ENCODE assay signal across 8 cellular contexts in the genomic region with DNA sequence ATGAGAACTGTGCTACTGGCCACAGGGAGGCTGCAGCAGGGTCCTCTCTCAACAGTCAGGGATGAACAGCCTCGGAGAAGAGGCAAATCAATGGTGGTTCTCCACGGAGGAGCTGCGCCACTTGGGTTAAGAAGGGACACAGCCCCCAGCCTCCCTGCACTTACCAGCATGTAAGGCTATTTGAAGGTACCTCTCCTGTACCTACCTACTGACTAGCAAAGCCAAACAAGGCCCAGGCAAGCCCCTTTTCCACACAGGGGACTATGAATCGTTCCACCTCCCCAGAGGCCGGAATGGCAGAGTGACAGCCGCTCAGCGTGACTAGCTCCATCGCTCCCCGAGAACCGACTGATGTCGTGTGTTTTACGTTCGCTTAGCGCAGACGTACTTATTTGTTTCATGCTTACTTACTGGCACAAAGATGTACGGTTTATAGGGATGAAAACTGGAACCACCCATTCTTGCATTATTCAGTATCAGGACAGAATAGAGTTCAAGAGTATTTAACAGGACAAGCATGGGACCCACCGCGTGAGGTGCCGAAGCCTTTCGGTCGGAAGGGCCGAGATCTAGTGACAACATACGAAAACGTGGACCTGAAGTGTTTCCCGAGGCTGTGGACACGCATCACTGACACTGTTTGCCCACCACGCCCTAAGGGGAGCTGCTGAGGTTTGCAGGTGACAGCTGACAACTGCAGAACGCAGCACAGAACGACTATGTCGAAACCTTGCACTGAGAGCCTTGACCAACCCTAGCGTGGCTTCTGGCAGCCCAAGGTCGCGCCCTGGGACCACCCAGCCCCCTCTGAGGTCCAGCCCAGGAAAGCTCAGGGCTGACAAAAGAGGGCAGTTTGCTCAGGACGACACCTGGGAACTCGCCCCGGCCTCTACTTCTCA. TPM values are rescaled to one million over a fixed set of nuclear protein-coding genes. Genes with fewer than 3 reads are reported as not detected.
DNase-seq lines count a peak whose midpoint lies in the region; ATAC-seq, FAIRE-seq and TF ChIP-seq lines count a peak whose summit lies in the region.

No MANE protein-coding gene starts in this region.

- no peaks in the 10 kb centered on the region; a peak in 1 of 5 replicates for H3K27me3 ChIP-seq in HepG2 (ENCODE audit: control insufficient read depth in 1 of 2, insufficient read depth in 2 of 2, low read length in 2 of 2)

- peak overlapping the region; percentile 80 to 95 (median 90) for H3K4me3 ChIP-seq in HepG2 (replicated peaks in 1 of 3; ENCODE audit: insufficient read depth in 1 of 3, low read depth in 2 of 3, low read length in 3 of 3)

- ATAC-seq in activated CD8-positive, alpha-beta memory T cell treated with anti-CD3 and anti-CD28 coated beads, Interleukin-2, amount 10 ng/mL, durations not matched to agents 7 days and 5 days = no peak
- no peak for ATAC-seq in activated naive CD8-positive, alpha-beta T cell treated with anti-CD3 and anti-CD28 coated beads, Interleukin-2, amount 50 U/mL, for 24 hours
- ATAC-seq in HepG2 = no peak
- no peak for ATAC-seq in HG03432 (IDR thresholded peaks at IDR 0.05; ENCODE audit: unreplicated experiment)

- peaks cover 8% of the 10 kb centered on the region; the same call in 1 of the 2 replicates for H4K20me1 ChIP-seq in HepG2 (ENCODE audit: insufficient read depth, low read length)

- no peak for TF ChIP-seq RAD21 in HepG2 (CRISPR knock-in tag; IDR thresholded peaks at IDR 0.05)

- TF ChIP-seq POLR2A in HepG2 (IDR thresholded peaks at IDR 0.05; ENCODE audit: insufficient read depth in 1 of 2, low read depth in 2 of 2, low read length in 2 of 2) = no peak

- 49% methylated on average over 26 of the region's 36 CpGs for WGBS in HepG2 (ENCODE audit: low lambda C conversion rate)

- intact Hi-C loops in HepG2 (cut with micrococcal nuclease; ENCODE audit: unreplicated experiment) = no loop called here

- H3K9ac ChIP-seq in HepG2 (ENCODE audit: insufficient read depth, low read depth, low read length) = peak overlapping the region; percentile 98

- in situ Hi-C loops in HepG2 (cut with HindIII; ENCODE audit: extremely low pct_ligation_motif_present, low pct_unique_long_range_greater_than_20kb) = no loop called here

- peak overlapping the region; percentile 32 for H3K27ac Mint-ChIP-seq in activated CD8-positive, alpha-beta memory T cell treated with anti-CD3 and anti-CD28 coated beads, Interleukin-2, amount 10 ng/mL, durations not matched to agents 7 days and 5 days
- H3K27ac Mint-ChIP-seq in activated naive CD8-positive, alpha-beta T cell treated with anti-CD3 and anti-CD28 coated beads, Interleukin-2, amount 50 U/mL, for 24 hours = peak overlapping the region; percentile 59
- H3K27ac Mint-ChIP-seq in type B pancreatic cell = peak overlapping the region; percentile 36

- H3K27me3 Mint-ChIP-seq in activated CD8-positive, alpha-beta memory T cell treated with anti-CD3 and anti-CD28 coated beads, Interleukin-2, amount 10 ng/mL, durations not matched to agents 7 days and 5 days = no peaks in the 10 kb centered on the region
- no peaks in the 10 kb centered on the region for H3K27me3 Mint-ChIP-seq in activated naive CD8-positive, alpha-beta T cell treated with anti-CD3 and anti-CD28 coated beads, Interleukin-2, amount 50 U/mL, for 24 hours
- H3K27me3 Mint-ChIP-seq in type B pancreatic cell = no peaks in the 10 kb centered on the region

- peak; percentile 63 for FAIRE-seq in HepG2 (lab: Jason Lieb, UNC)

- H3K36me3 Mint-ChIP-seq in activated CD8-positive, alpha-beta memory T cell treated with anti-CD3 and anti-CD28 coated beads, Interleukin-2, amount 10 ng/mL, durations not matched to agents 7 days and 5 days = peaks cover 4% of the 10 kb centered on the region
- H3K36me3 Mint-ChIP-seq in activated naive CD8-positive, alpha-beta T cell treated with anti-CD3 and anti-CD28 coated beads, Interleukin-2, amount 50 U/mL, for 24 hours (ENCODE audit: low read depth) = peaks cover 14% of the 10 kb centered on the region
- no peaks in the 10 kb centered on the region for H3K36me3 Mint-ChIP-seq in type B pancreatic cell

- peak overlapping the region; percentile 91 for H3K4me2 ChIP-seq in HepG2 (ENCODE audit: low read depth, low read length)

- no peak overlapping the region for H2AFZ ChIP-seq in HepG2 (ENCODE audit: low read length)

- H3K4me1 ChIP-seq in HepG2 (ENCODE audit: insufficient read depth, low read length) = peaks cover 27% of the 10 kb centered on the region

- POLR2A ChIA-PET in HepG2 (lab: Yijun Ruan, JAX) = interaction anchor here (0.8 to 3.8 kb wide), 8 partner anchors 8 to 428 kb away, joined by 3 to 61 read pairs (median 6); partner anchors contain the start of gene CEP131

- peaks cover 9 to 10% of the 10 kb centered on the region in 2 experiments; a peak in 3 of 5 replicates for H3K36me3 ChIP-seq in HepG2 (replicated peaks in 1 of 2; ENCODE audit: control insufficient read depth in 1 of 2, insufficient read depth in 2 of 2, low read length in 2 of 2)

- H3K9me3 Mint-ChIP-seq in activated CD8-positive, alpha-beta memory T cell treated with anti-CD3 and anti-CD28 coated beads, Interleukin-2, amount 10 ng/mL, durations not matched to agents 7 days and 5 days (ENCODE audit: low read depth) = no peaks in the 10 kb centered on the region
- no peaks in the 10 kb centered on the region for H3K9me3 Mint-ChIP-seq in activated naive CD8-positive, alpha-beta T cell treated with anti-CD3 and anti-CD28 coated beads, Interleukin-2, amount 50 U/mL, for 24 hours
- H3K9me3 Mint-ChIP-seq in type B pancreatic cell = no peaks in the 10 kb centered on the region

- H3K4me1 Mint-ChIP-seq in activated CD8-positive, alpha-beta memory T cell treated with anti-CD3 and anti-CD28 coated beads, Interleukin-2, amount 10 ng/mL, durations not matched to agents 7 days and 5 days = peaks cover 35% of the 10 kb centered on the region
- peaks cover 34% of the 10 kb centered on the region for H3K4me1 Mint-ChIP-seq in activated naive CD8-positive, alpha-beta T cell treated with anti-CD3 and anti-CD28 coated beads, Interleukin-2, amount 50 U/mL, for 24 hours
- H3K4me1 Mint-ChIP-seq in type B pancreatic cell (ENCODE audit: unreplicated experiment) = peaks cover 19% of the 10 kb centered on the region

- TSS peak; percentile 60 for BruUV-seq in HepG2 (replicated peaks; lab: Mats Ljungman, UMichigan)

- peak overlapping the region; percentile 76 for H3K4me3 Mint-ChIP-seq in activated CD8-positive, alpha-beta memory T cell treated with anti-CD3 and anti-CD28 coated beads, Interleukin-2, amount 10 ng/mL, durations not matched to agents 7 days and 5 days
- H3K4me3 Mint-ChIP-seq in activated naive CD8-positive, alpha-beta T cell treated with anti-CD3 and anti-CD28 coated beads, Interleukin-2, amount 50 U/mL, for 24 hours = peak overlapping the region; percentile 82
- H3K4me3 Mint-ChIP-seq in type B pancreatic cell = peak overlapping the region; percentile 97

- no peak for DNase-seq in activated CD8-positive, alpha-beta memory T cell treated with anti-CD3 and anti-CD28 coated beads, Interleukin-2, amount 10 ng/mL, durations not matched to agents 7 days and 5 days
- no peak for DNase-seq in activated CD8-positive, alpha-beta memory T cell treated with anti-CD3 and anti-CD28 coated beads, Interleukin-2, amount 50 U/mL, for 48 hours
- no peak for DNase-seq in activated naive CD8-positive, alpha-beta T cell treated with anti-CD3 and anti-CD28 coated beads, Interleukin-2, amount 50 U/mL, for 24 hours
- DNase-seq in HepG2 (ENCODE audit: low spot score) (no peak), type B pancreatic cell (ENCODE audit: extremely low spot score, unreplicated experiment) (no peak), HT-29 (ENCODE audit: low spot score) (no peak)
- no peak for DNase-seq in effector CD8-positive, alpha-beta T cell (lab: John Stamatoyannopoulos, UW)

- H3K79me2 ChIP-seq in HepG2 (ENCODE audit: insufficient read depth, low read length) = peaks cover 40% of the 10 kb centered on the region

- CTCF ChIA-PET in activated CD8-positive, alpha-beta memory T cell treated with anti-CD3 and anti-CD28 coated beads, Interleukin-2, amount 10 ng/mL, durations not matched to agents 7 days and 5 days (lab: Charles Lee) = interaction anchor here (1.0 to 1.7 kb wide), 9 partner anchors 9 to 811 kb away, joined by 3 to 8 read pairs (median 5); partner anchors contain the start of gene CEP131
- CTCF ChIA-PET in HepG2 (lab: Yijun Ruan, JAX; ENCODE audit: low intra/inter-chr PET ratio, low total read pairs) = no interaction called here

- H3K9me3 ChIP-seq in HepG2 (ENCODE audit: low read length) = no peaks in the 10 kb centered on the region

- TF ChIP-seq EP300 in HepG2 (IDR thresholded peaks at IDR 0.05; ENCODE audit: low read depth in 2 of 2, low read length in 2 of 2) (no peak), HepG2 (CRISPR knock-in tag; IDR thresholded peaks at IDR 0.05; ENCODE audit: borderline replicate concordance) (no peak)

- TF ChIP-seq CTCF in HepG2 (CRISPR knock-in tag; IDR thresholded peaks at IDR 0.05) = no peak
- no peak for TF ChIP-seq CTCF in type B pancreatic cell (conservative IDR thresholded peaks at IDR 0.05)

- H3K27ac ChIP-seq in HepG2 (ENCODE audit: extremely low read length, insufficient read depth, low read length) = peak overlapping the region; percentile 48

RNA-seq across cellular contexts. Expression of gene TEPSIN, which starts 1.0 kb away (rescaled TPM):
- 10 to 100 TPM; 53.6 to 56.3 TPM for total RNA-seq in activated CD8-positive, alpha-beta memory T cell treated with anti-CD3 and anti-CD28 coated beads, Interleukin-2, amount 10 ng/mL, durations not matched to agents 7 days and 5 days
- total RNA-seq in HepG2 (2016; rRNA removed; fragmentation: Illumina TruSeq; extraction: Trizol) (8.5 and 18.8 TPM in 2 replicates), type B pancreatic cell (ENCODE audit: low replicate concordance) (45.7 and 50.1 TPM in 2 replicates)
- 5.0 and 7.5 TPM in 2 replicates for total RNA-seq in HepG2 (2016; cell fraction: cytosol; rRNA removed; fragmentation: Illumina TruSeq; extraction: Trizol; ENCODE audit: low read depth)
- total RNA-seq in HepG2 (2016; cell fraction: insoluble cytoplasmic fraction; rRNA removed; fragmentation: Illumina TruSeq; extraction: Trizol) = 7.1 and 20.3 TPM in 2 replicates
- 7.0 and 8.1 TPM in 2 replicates for total RNA-seq in HepG2 (2016; cell fraction: membrane; rRNA removed; fragmentation: Illumina TruSeq; extraction: Trizol)
- 24.5 and 27.8 TPM in 2 replicates for total RNA-seq in HepG2 (2016; cell fraction: nucleus; rRNA removed; fragmentation: Illumina TruSeq; extraction: Trizol)
- polyA plus RNA-seq in HepG2 (2011; rRNA removed) = 16.1 and 19.7 TPM in 2 replicates
- polyA plus RNA-seq in HepG2 (2011; cell fraction: cytosol; rRNA removed) = 4.0 and 8.2 TPM in 2 replicates
- polyA plus RNA-seq in HepG2 (2011; cell fraction: nucleus; rRNA removed) = 328 and 418 TPM in 2 replicates
- polyA plus RNA-seq in HepG2 (2012) = 9.5 and 16.4 TPM in 2 replicates
- polyA plus RNA-seq in HepG2 (2016; cell fraction: cytosol; fragmentation: Illumina TruSeq; extraction: Trizol; ENCODE audit: low read depth) = 2.4 and 2.5 TPM in 2 replicates
- 6.3 and 9.9 TPM in 2 replicates for polyA plus RNA-seq in HepG2 (2016; cell fraction: insoluble cytoplasmic fraction; fragmentation: Illumina TruSeq; extraction: Trizol; ENCODE audit: low read depth)
- polyA plus RNA-seq in HepG2 (2016; cell fraction: membrane; fragmentation: Illumina TruSeq; extraction: Trizol; ENCODE audit: low read depth) = 4.3 and 6.0 TPM in 2 replicates
- polyA plus RNA-seq in HepG2 (2016; cell fraction: nucleus; fragmentation: Illumina TruSeq; extraction: Trizol; ENCODE audit: insufficient read depth, low read depth) = 90.2 and 98.6 TPM in 2 replicates
- polyA minus RNA-seq in HepG2 (2011; rRNA and poly(A)+ RNA removed; ENCODE audit: low replicate concordance) = 14.1 and 21.0 TPM in 2 replicates
- 3.4 and 3.7 TPM in 2 replicates for polyA minus RNA-seq in HepG2 (2011; cell fraction: cytosol; rRNA and poly(A)+ RNA removed)
- polyA minus RNA-seq in HepG2 (2011; cell fraction: nucleus; rRNA and poly(A)+ RNA removed) = 39.0 and 47.9 TPM in 2 replicates
- total RNA-seq in HT-29 (2014; rRNA removed; shearing (Covaris generic)) = 39.4 and 46.2 TPM in 2 replicates

RNA-seq across cellular contexts. Expression of gene NDUFAF8, which starts 1.3 kb away (rescaled TPM):
- 10 to 100 TPM; 41.6 to 53.7 TPM for total RNA-seq in activated CD8-positive, alpha-beta memory T cell treated with anti-CD3 and anti-CD28 coated beads, Interleukin-2, amount 10 ng/mL, durations not matched to agents 7 days and 5 days
- total RNA-seq in HepG2 (2016; rRNA removed; fragmentation: Illumina TruSeq; extraction: Trizol) = 213 and 233 TPM in 2 replicates
- 565 and 636 TPM in 2 replicates for total RNA-seq in HepG2 (2016; cell fraction: cytosol; rRNA removed; fragmentation: Illumina TruSeq; extraction: Trizol; ENCODE audit: low read depth)
- total RNA-seq in HepG2 (2016; cell fraction: insoluble cytoplasmic fraction; rRNA removed; fragmentation: Illumina TruSeq; extraction: Trizol) = 209 and 214 TPM in 2 replicates
- 441 and 487 TPM in 2 replicates for total RNA-seq in HepG2 (2016; cell fraction: membrane; rRNA removed; fragmentation: Illumina TruSeq; extraction: Trizol)
- total RNA-seq in HepG2 (2016; cell fraction: nucleus; rRNA removed; fragmentation: Illumina TruSeq; extraction: Trizol) = 99.9 and 114 TPM in 2 replicates
- 62.4 and 75.6 TPM in 2 replicates for polyA plus RNA-seq in HepG2 (2011; rRNA removed)
- polyA plus RNA-seq in HepG2 (2011; cell fraction: cytosol; rRNA removed) = 52.0 and 67.0 TPM in 2 replicates
- 67.0 and 99.7 TPM in 2 replicates for polyA plus RNA-seq in HepG2 (2011; cell fraction: nucleus; rRNA removed)
- 74.7 and 106 TPM in 2 replicates for polyA plus RNA-seq in HepG2 (2012)
- 562 and 639 TPM in 2 replicates for polyA plus RNA-seq in HepG2 (2016; cell fraction: cytosol; fragmentation: Illumina TruSeq; extraction: Trizol; ENCODE audit: low read depth)
- 170 and 188 TPM in 2 replicates for polyA plus RNA-seq in HepG2 (2016; cell fraction: insoluble cytoplasmic fraction; fragmentation: Illumina TruSeq; extraction: Trizol; ENCODE audit: low read depth)
- 357 and 397 TPM in 2 replicates for polyA plus RNA-seq in HepG2 (2016; cell fraction: membrane; fragmentation: Illumina TruSeq; extraction: Trizol; ENCODE audit: low read depth)
- polyA plus RNA-seq in HepG2 (2016; cell fraction: nucleus; fragmentation: Illumina TruSeq; extraction: Trizol; ENCODE audit: insufficient read depth, low read depth) = 180 and 208 TPM in 2 replicates
- 13.6 and 21.7 TPM in 2 replicates for polyA minus RNA-seq in HepG2 (2011; rRNA and poly(A)+ RNA removed; ENCODE audit: low replicate concordance)
- 4.9 and 8.2 TPM in 2 replicates for polyA minus RNA-seq in HepG2 (2011; cell fraction: cytosol; rRNA and poly(A)+ RNA removed)
- polyA minus RNA-seq in HepG2 (2011; cell fraction: nucleus; rRNA and poly(A)+ RNA removed) = 26.2 and 31.2 TPM in 2 replicates
- 56.9 and 82.3 TPM in 2 replicates for total RNA-seq in type B pancreatic cell (ENCODE audit: low replicate concordance)
- total RNA-seq in HT-29 (2014; rRNA removed; shearing (Covaris generic)) = 87.4 and 96.5 TPM in 2 replicates

RNA-seq across cellular contexts. Expression of gene CEP131, which starts 15.1 kb away (rescaled TPM):
- total RNA-seq in activated CD8-positive, alpha-beta memory T cell treated with anti-CD3 and anti-CD28 coated beads, Interleukin-2, amount 10 ng/mL, durations not matched to agents 7 days and 5 days = 10 to 100 TPM; 13.6 to 20.6 TPM
- total RNA-seq in HepG2 (2016; rRNA removed; fragmentation: Illumina TruSeq; extraction: Trizol) = 11.1 and 16.8 TPM in 2 replicates
- 2.2 and 3.5 TPM in 2 replicates for total RNA-seq in HepG2 (2016; cell fraction: cytosol; rRNA removed; fragmentation: Illumina TruSeq; extraction: Trizol; ENCODE audit: low read depth)
- total RNA-seq in HepG2 (2016; cell fraction: insoluble cytoplasmic fraction; rRNA removed; fragmentation: Illumina TruSeq; extraction: Trizol) = 8.4 and 18.4 TPM in 2 replicates
- 5.8 and 6.2 TPM in 2 replicates for total RNA-seq in HepG2 (2016; cell fraction: membrane; rRNA removed; fragmentation: Illumina TruSeq; extraction: Trizol)
- 10.7 and 12.3 TPM in 2 replicates for total RNA-seq in HepG2 (2016; cell fraction: nucleus; rRNA removed; fragmentation: Illumina TruSeq; extraction: Trizol)
- 5.0 and 5.6 TPM in 2 replicates for polyA plus RNA-seq in HepG2 (2011; rRNA removed)
- polyA plus RNA-seq in HepG2 (2011; cell fraction: cytosol; rRNA removed) = 3.0 and 5.8 TPM in 2 replicates
- 31.7 and 46.2 TPM in 2 replicates for polyA plus RNA-seq in HepG2 (2011; cell fraction: nucleus; rRNA removed)
- polyA plus RNA-seq in HepG2 (2012) = 6.3 and 6.8 TPM in 2 replicates
- 2.7 and 3.3 TPM in 2 replicates for polyA plus RNA-seq in HepG2 (2016; cell fraction: cytosol; fragmentation: Illumina TruSeq; extraction: Trizol; ENCODE audit: low read depth)
- polyA plus RNA-seq in HepG2 (2016; cell fraction: insoluble cytoplasmic fraction; fragmentation: Illumina TruSeq; extraction: Trizol; ENCODE audit: low read depth) = 11.8 and 13.5 TPM in 2 replicates
- polyA plus RNA-seq in HepG2 (2016; cell fraction: membrane; fragmentation: Illumina TruSeq; extraction: Trizol; ENCODE audit: low read depth) = 4.3 and 4.6 TPM in 2 replicates
- 35.7 and 41.4 TPM in 2 replicates for polyA plus RNA-seq in HepG2 (2016; cell fraction: nucleus; fragmentation: Illumina TruSeq; extraction: Trizol; ENCODE audit: insufficient read depth, low read depth)
- polyA minus RNA-seq in HepG2 (2011; rRNA and poly(A)+ RNA removed; ENCODE audit: low replicate concordance) = 4.8 and 5.8 TPM in 2 replicates
- 3.0 and 4.2 TPM in 2 replicates for polyA minus RNA-seq in HepG2 (2011; cell fraction: cytosol; rRNA and poly(A)+ RNA removed)
- 7.6 and 8.0 TPM in 2 replicates for polyA minus RNA-seq in HepG2 (2011; cell fraction: nucleus; rRNA and poly(A)+ RNA removed)
- total RNA-seq in type B pancreatic cell (ENCODE audit: low replicate concordance) = 12.8 and 26.8 TPM in 2 replicates
- total RNA-seq in HT-29 (2014; rRNA removed; shearing (Covaris generic)) = 37.1 and 46.0 TPM in 2 replicates

RNA-seq across cellular contexts. Expression of gene SLC38A10, which starts 57.3 kb away (rescaled TPM):
- 10 to 100 TPM; 81.7 to 88.7 TPM for total RNA-seq in activated CD8-positive, alpha-beta memory T cell treated with anti-CD3 and anti-CD28 coated beads, Interleukin-2, amount 10 ng/mL, durations not matched to agents 7 days and 5 days
- total RNA-seq in HepG2 (2016; rRNA removed; fragmentation: Illumina TruSeq; extraction: Trizol) = 23.0 and 55.8 TPM in 2 replicates
- total RNA-seq in HepG2 (2016; cell fraction: cytosol; rRNA removed; fragmentation: Illumina TruSeq; extraction: Trizol; ENCODE audit: low read depth) = 18.5 and 23.3 TPM in 2 replicates
- total RNA-seq in HepG2 (2016; cell fraction: insoluble cytoplasmic fraction; rRNA removed; fragmentation: Illumina TruSeq; extraction: Trizol) = 19.1 and 55.8 TPM in 2 replicates
- 18.8 and 20.0 TPM in 2 replicates for total RNA-seq in HepG2 (2016; cell fraction: membrane; rRNA removed; fragmentation: Illumina TruSeq; extraction: Trizol)
- 52.6 and 64.0 TPM in 2 replicates for total RNA-seq in HepG2 (2016; cell fraction: nucleus; rRNA removed; fragmentation: Illumina TruSeq; extraction: Trizol)
- polyA plus RNA-seq in HepG2 (2011; rRNA removed) = 23.4 and 33.6 TPM in 2 replicates
- polyA plus RNA-seq in HepG2 (2011; cell fraction: cytosol; rRNA removed) = 20.1 and 34.6 TPM in 2 replicates
- polyA plus RNA-seq in HepG2 (2011; cell fraction: nucleus; rRNA removed) = 63.4 and 88.4 TPM in 2 replicates
- 22.8 and 28.0 TPM in 2 replicates for polyA plus RNA-seq in HepG2 (2012)
- polyA plus RNA-seq in HepG2 (2016; cell fraction: cytosol; fragmentation: Illumina TruSeq; extraction: Trizol; ENCODE audit: low read depth) = 5.7 and 7.1 TPM in 2 replicates
- polyA plus RNA-seq in HepG2 (2016; cell fraction: insoluble cytoplasmic fraction; fragmentation: Illumina TruSeq; extraction: Trizol; ENCODE audit: low read depth) = 19.7 and 23.4 TPM in 2 replicates
- polyA plus RNA-seq in HepG2 (2016; cell fraction: membrane; fragmentation: Illumina TruSeq; extraction: Trizol; ENCODE audit: low read depth) = 10.4 and 11.4 TPM in 2 replicates
- 123 and 129 TPM in 2 replicates for polyA plus RNA-seq in HepG2 (2016; cell fraction: nucleus; fragmentation: Illumina TruSeq; extraction: Trizol; ENCODE audit: insufficient read depth, low read depth)
- polyA minus RNA-seq in HepG2 (2011; rRNA and poly(A)+ RNA removed; ENCODE audit: low replicate concordance) = 53.9 and 165 TPM in 2 replicates
- polyA minus RNA-seq in HepG2 (2011; cell fraction: cytosol; rRNA and poly(A)+ RNA removed) = 62.7 and 77.3 TPM in 2 replicates
- polyA minus RNA-seq in HepG2 (2011; cell fraction: nucleus; rRNA and poly(A)+ RNA removed) = 25.7 and 27.8 TPM in 2 replicates
- 85.0 and 118 TPM in 2 replicates for total RNA-seq in type B pancreatic cell (ENCODE audit: low replicate concordance)
- 109 and 116 TPM in 2 replicates for total RNA-seq in HT-29 (2014; rRNA removed; shearing (Covaris generic))
